8 cellular contexts compared by ENCODE assay signal in the genomic region with DNA sequence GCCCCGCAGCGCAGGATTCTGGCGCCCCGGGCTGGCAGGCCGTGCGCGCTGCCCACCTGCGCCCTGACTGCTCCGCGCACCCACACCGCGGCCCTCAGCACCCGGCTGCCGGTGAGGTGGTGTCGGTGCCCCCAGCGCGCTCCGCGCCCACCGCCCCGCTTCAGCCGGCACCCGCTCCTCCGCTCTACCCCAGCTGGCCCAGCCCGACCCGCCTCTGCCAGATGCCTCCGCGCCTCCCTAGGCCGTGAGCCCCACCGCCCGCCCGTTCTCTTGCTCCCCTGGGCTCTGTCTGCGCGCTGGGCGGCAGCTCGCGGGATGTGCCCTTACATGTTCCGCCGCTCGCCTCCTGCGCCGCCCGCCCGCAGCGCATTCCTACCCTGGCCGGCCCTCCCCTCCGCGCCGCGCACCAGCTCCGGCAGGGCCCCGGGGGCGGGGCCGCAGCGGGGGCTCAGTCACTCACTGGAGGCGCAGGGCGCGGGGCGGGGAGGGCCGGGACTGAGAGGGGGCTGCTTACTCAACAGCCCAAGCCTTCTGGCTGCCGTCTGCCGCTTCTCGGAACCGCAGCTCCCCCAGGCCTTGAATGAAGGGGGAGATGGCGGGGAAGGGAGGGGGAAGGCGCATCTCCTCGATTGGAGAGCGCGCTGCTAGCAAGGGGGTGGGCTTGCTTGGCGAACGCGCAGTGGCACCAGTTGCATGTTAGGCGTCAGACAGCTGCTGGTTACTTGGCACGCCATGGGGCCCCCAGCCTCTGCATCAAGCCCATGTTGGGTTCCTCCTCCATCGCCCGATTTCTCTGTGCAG. TPM values are rescaled to one million over a fixed set of nuclear protein-coding genes. Genes with fewer than 3 reads are reported as not detected.
DNase-seq lines count a peak whose midpoint lies in the region; ATAC-seq and TF ChIP-seq lines count a peak whose summit lies in the region.

Gene PHLDA3 (minus strand): TSS at position 345 of the 801 bp plus-strand sequence. CDS start 402 bp downstream, outside the sequence.

- in situ Hi-C loops in SK-MEL-5 (cut with HindIII; ENCODE audit: low pct_unique_long_range_greater_than_20kb, low sequenced_read_pairs), result no loop called here
- in situ Hi-C loops in brain microvascular endothelial cell (cut with HindIII; ENCODE audit: low pct_ligation_motif_present, low sequenced_read_pairs), result no loop called here

- H3K27me3 ChIP-seq in brain microvascular endothelial cell (replicated peaks) (no peaks in the 10 kb centered on the region), iPS DF 6.9 (ENCODE audit: control insufficient read depth, insufficient read depth, low read length) (peaks cover 6% of the 10 kb centered on the region; the same call in 1 of the 2 replicates)

- H3K27ac ChIP-seq in KOPT-K1 (ENCODE audit: low read depth, low read length, poor library complexity, severe bottlenecking) (peak within 1 kb of the TSS; percentile 33), brain microvascular endothelial cell (peak within 1 kb of the TSS; percentile 82), iPS DF 6.9 (ENCODE audit: low read length) (no peak within 1 kb of the TSS)

- H3K36me3 ChIP-seq in KOPT-K1 (ENCODE audit: insufficient read depth, low read length) (no peaks in the 10 kb centered on the region), brain microvascular endothelial cell (replicated peaks) (peaks cover 23% of the 10 kb centered on the region), iPS DF 6.9 (ENCODE audit: control insufficient read depth, insufficient read depth, low read length) (peaks cover 13% of the 10 kb centered on the region; the same call in 1 of the 2 replicates)

- H3K9me3 ChIP-seq in KOPT-K1 (ENCODE audit: insufficient read depth, low read length, poor library complexity, severe bottlenecking), result no peaks in the 10 kb centered on the region
- H3K9me3 ChIP-seq in iPS DF 6.9 (ENCODE audit: control insufficient read depth, insufficient read depth, low read length), result no peaks in the 10 kb centered on the region

- H3K4me3 ChIP-seq in brain microvascular endothelial cell (ENCODE audit: low read depth, low read length) (peak within 1 kb of the TSS; percentile 84), iPS DF 6.9 (ENCODE audit: low read length) (peak within 1 kb of the TSS; percentile 62)

- no peak for TF ChIP-seq CTCF in brain microvascular endothelial cell (IDR thresholded peaks at IDR 0.05; ENCODE audit: low read depth, low read length, missing control alignments)

- DNase-seq in EH (ENCODE audit: low read depth) (peak; percentile 93), SK-MEL-5 (ENCODE audit: low read depth, low spot score) (peak; percentile 61), brain microvascular endothelial cell (peak; percentile 80), iPS DF 6.9 (ENCODE audit: low read depth, low spot score) (no peak), retina (peak; percentile 83), SKM-1 (lab: John Stamatoyannopoulos, UW; ENCODE audit: unreplicated experiment) (no peak)

- WGBS in iPS DF 6.9 (ENCODE audit: insufficient coverage, insufficient read length), result no CpG with 5 or more reads among the region's 76 CpGs

- peak; percentile 61 for ATAC-seq in GM21576 (IDR thresholded peaks at IDR 0.05; ENCODE audit: unreplicated experiment)

- peaks cover 6% of the 10 kb centered on the region for H3K4me1 ChIP-seq in iPS DF 6.9 (ENCODE audit: control insufficient read depth, insufficient read depth, low read length)

RNA-seq across cellular contexts. Expression of gene PHLDA3, which starts in this region (rescaled TPM):
- 36.1 and 36.9 TPM in 2 replicates for total RNA-seq in SK-MEL-5 (2014; rRNA removed; shearing (Covaris generic))
- 77.3 and 104 TPM in 2 replicates for polyA plus RNA-seq in SK-MEL-5 (2015; cell fraction: cytosol; rRNA removed)
- 17.8 and 20.2 TPM in 2 replicates for polyA plus RNA-seq in SK-MEL-5 (2015; cell fraction: nucleus; rRNA removed)

Comparison
In these comparisons a context has a peak if more than half of its experiments do, and no peak if none do; other contexts are left out.
1. DNase-seq: peak in EH (single experiment), SK-MEL-5 (single experiment), brain microvascular endothelial cell (single experiment) and retina (single experiment); none in iPS DF 6.9 (single experiment) and SKM-1 (single experiment).